17 cellular contexts compared by ENCODE assay signal in genomic region chr1:166738873-166739272, GRCh38.
DNase-seq lines count a peak whose midpoint lies in the region; ATAC-seq and TF ChIP-seq lines count a peak whose summit lies in the region.
"Had no signal": no experiment of that assay in that cellular context is flagged by ENCODE, and none has a peak within 500 bp of the region (broad histone marks: within the 10 kb centered on the region; RNA-seq: fewer than 3 reads in every experiment).

No MANE protein-coding gene starts in this region.

- H3K27ac Mint-ChIP-seq in GM23338 (no peak overlapping the region), WTC11 (no peak overlapping the region), neural progenitor cell (no peak overlapping the region)
- H3K27ac Mint-ChIP-seq: CD14-positive monocyte; CD8-positive, alpha-beta T cell had no signal

- H3K9ac ChIP-seq in neural progenitor cell: no peak overlapping the region
- H3K9ac ChIP-seq: GM23248 had no signal

- no peaks in the 10 kb centered on the region for H3F3A ChIP-seq in GM23338 (replicated peaks; ENCODE audit: low read depth)
- H3F3A ChIP-seq in neural progenitor cell (ENCODE audit: low read depth): no peaks in the 10 kb centered on the region

- no peak for DNase-seq in GM23338 (ENCODE audit: low spot score)
- peak; percentile 1 for DNase-seq in H7
- no peak for DNase-seq in WTC11 (ENCODE audit: low spot score)
- no peak for DNase-seq in neural progenitor cell (ENCODE audit: low spot score)
- DNase-seq in OCI-M2 (lab: John Stamatoyannopoulos, UW; ENCODE audit: unreplicated experiment): no peak
- DNase-seq in HK-2 (ENCODE audit: unreplicated experiment): no peak
- no peak for DNase-seq in stimulated activated CD4-positive, alpha-beta T cell treated with anti-CD3 and anti-CD28 coated beads, Interleukin-15, amount 100 ng/mL, for 24 hours
- DNase-seq: CD8-positive, alpha-beta T cell; COR-L47; DMS153; DMS79 treated with DMSO at 0.1 percent for 48 hours; EL; GM23248 had no signal

- no peaks in the 10 kb centered on the region for H3K27me3 Mint-ChIP-seq in GM23338 (ENCODE audit: insufficient read depth, low read depth, poor library complexity)
- H3K27me3 Mint-ChIP-seq in WTC11 (ENCODE audit: low read depth): no peaks in the 10 kb centered on the region
- no peaks in the 10 kb centered on the region for H3K27me3 Mint-ChIP-seq in neural progenitor cell (ENCODE audit: insufficient read depth, low read depth)

- CTCF ChIA-PET in WTC11 (lab: Charles Lee): interaction anchor here (0.9 to 1.2 kb wide), 2 partner anchors 100 to 318 kb away, joined by 3 read pairs; partner anchors contain the start of gene POGK

- H3K27me3 ChIP-seq in GM23338 (ENCODE audit: insufficient read depth) (no peaks in the 10 kb centered on the region), H7 (ENCODE audit: control insufficient read depth, insufficient read depth, low read length) (no peaks in the 10 kb centered on the region), neural progenitor cell (no peaks in the 10 kb centered on the region)

- H3K9me3 ChIP-seq in neural progenitor cell (ENCODE audit: low read depth): no peaks in the 10 kb centered on the region
- H3K9me3 ChIP-seq: HAP-1 had no signal

- H2AFZ ChIP-seq in GM23338 (0 out of 2 replicates have a peak overlapping the region, but pooled peaks have one; percentile 39), neural progenitor cell (replicated peaks) (peak overlapping the region; percentile 50)
- H2AFZ ChIP-seq: GM23248 had no signal

- H3K4me2 ChIP-seq in GM23338: no peak overlapping the region
- H3K4me2 ChIP-seq in neural progenitor cell: no peak overlapping the region

- no peak for TF ChIP-seq CTCF in GM23338 (conservative IDR thresholded peaks at IDR 0.05; ENCODE audit: low read depth in 2 of 2)
- TF ChIP-seq CTCF in WTC11 (IDR thresholded peaks at IDR 0.05): no peak
- no peak for TF ChIP-seq CTCF in neural progenitor cell (IDR thresholded peaks at IDR 0.05)

- no peaks in the 10 kb centered on the region for H3K4me1 ChIP-seq in GM23338 (ENCODE audit: insufficient read depth)
- no peaks in the 10 kb centered on the region for H3K4me1 ChIP-seq in neural progenitor cell
- H3K4me1 ChIP-seq: HAP-1 had no signal

- POLR2A ChIA-PET in WTC11 (lab: Charles Lee): no interaction called here

- H3K4me3 ChIP-seq in GM23338 (no peak overlapping the region), H7 (ENCODE audit: insufficient read depth, low read depth, low read length) (no peak overlapping the region), neural progenitor cell (no peak overlapping the region)
- H3K4me3 ChIP-seq: GM23248, HAP-1 had no signal

- no peaks in the 10 kb centered on the region for H4K20me1 ChIP-seq in GM23338 (replicated peaks; ENCODE audit: insufficient read depth)
- no peaks in the 10 kb centered on the region for H4K20me1 ChIP-seq in neural progenitor cell (ENCODE audit: low read depth)

- 0 out of 3 replicates have a peak, but pooled peaks cover 3% of the 10 kb centered on the region for H3K9me3 Mint-ChIP-seq in GM23338
- peaks cover 21% of the 10 kb centered on the region for H3K9me3 Mint-ChIP-seq in WTC11
- H3K9me3 Mint-ChIP-seq in neural progenitor cell: peaks cover 4% of the 10 kb centered on the region

- H3K36me3 ChIP-seq in GM23338 (ENCODE audit: insufficient read depth) (no peaks in the 10 kb centered on the region), H7 (replicated peaks; ENCODE audit: control insufficient read depth, insufficient read depth, low read length) (no peaks in the 10 kb centered on the region), neural progenitor cell (no peaks in the 10 kb centered on the region)
- H3K36me3 ChIP-seq: HAP-1 had no signal

- H3K27ac ChIP-seq in GM23338 (ENCODE audit: low read depth) (no peak overlapping the region), neural progenitor cell (no peak overlapping the region)
- H3K27ac ChIP-seq: GM23248, HL-60 had no signal

- H3K4me1 Mint-ChIP-seq in GM23338: peaks cover 9% of the 10 kb centered on the region; the same call in 2 of the 3 replicates
- H3K4me1 Mint-ChIP-seq in WTC11: peaks cover 5% of the 10 kb centered on the region; the same call in 1 of the 2 replicates
- H3K4me1 Mint-ChIP-seq in neural progenitor cell: no peaks in the 10 kb centered on the region
- H3K4me1 Mint-ChIP-seq: CD14-positive monocyte had no signal

- H3K9me2 ChIP-seq in GM23338 (ENCODE audit: insufficient read depth): peaks cover 5% of the 10 kb centered on the region; the same call in 1 of the 2 replicates

- no peak for ATAC-seq in GM23338
- peak; percentile 30; the same call in 1 of the 2 replicates for ATAC-seq in WTC11
- no peak for ATAC-seq in HG02973 (IDR thresholded peaks at IDR 0.05; ENCODE audit: unreplicated experiment)
- ATAC-seq: CD8-positive, alpha-beta T cell had no signal

- H3K36me3 Mint-ChIP-seq in GM23338 (ENCODE audit: low read depth) (no peaks in the 10 kb centered on the region), WTC11 (no peaks in the 10 kb centered on the region), neural progenitor cell (no peaks in the 10 kb centered on the region)
- H3K36me3 Mint-ChIP-seq: CD14-positive monocyte; CD8-positive, alpha-beta T cell had no signal

- H3K79me2 ChIP-seq in GM23338 (replicated peaks; ENCODE audit: insufficient read depth) (no peaks in the 10 kb centered on the region), neural progenitor cell (ENCODE audit: low read depth) (no peaks in the 10 kb centered on the region)

- H3K4me3 Mint-ChIP-seq in GM23338 (no peak overlapping the region), WTC11 (no peak overlapping the region), neural progenitor cell (no peak overlapping the region)
- H3K4me3 Mint-ChIP-seq: CD14-positive monocyte; CD8-positive, alpha-beta T cell had no signal

TF ChIP-seq in GM23338, 12 proteins besides CTCF, POLR2A, EP300 and RAD21 (continues in another document):
- TF ChIP-seq EZH2 (IDR thresholded peaks at IDR 0.05; ENCODE audit: low read depth, unreplicated experiment): no peak
- no peak for TF ChIP-seq ZNF114 (CRISPR knock-in tag; IDR thresholded peaks at IDR 0.05)

TF ChIP-seq in WTC11, 78 proteins besides CTCF, POLR2A, EP300 and RAD21 (continues in another document):
- TF ChIP-seq EMX1 (CRISPR knock-in tag; IDR thresholded peaks at IDR 0.05): no peak
- no peak for TF ChIP-seq ATF1 (CRISPR knock-in tag; IDR thresholded peaks at IDR 0.05)
- TF ChIP-seq, protein P1, sequence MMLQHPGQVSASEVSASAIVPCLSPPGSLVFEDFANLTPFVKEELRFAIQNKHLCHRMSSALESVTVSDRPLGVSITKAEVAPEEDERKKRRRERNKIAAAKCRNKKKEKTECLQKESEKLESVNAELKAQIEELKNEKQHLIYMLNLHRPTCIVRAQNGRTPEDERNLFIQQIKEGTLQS (CRISPR knock-in tag; conservative IDR thresholded peaks at IDR 0.05): no peak
- TF ChIP-seq, protein P2, sequence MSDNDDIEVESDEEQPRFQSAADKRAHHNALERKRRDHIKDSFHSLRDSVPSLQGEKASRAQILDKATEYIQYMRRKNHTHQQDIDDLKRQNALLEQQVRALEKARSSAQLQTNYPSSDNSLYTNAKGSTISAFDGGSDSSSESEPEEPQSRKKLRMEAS (CRISPR knock-in tag; IDR thresholded peaks at IDR 0.05): no peak
- no peak for TF ChIP-seq STAT6 (CRISPR knock-in tag; conservative IDR thresholded peaks at IDR 0.05; ENCODE audit: low read depth)
- TF ChIP-seq ELF4 (CRISPR knock-in tag; IDR thresholded peaks at IDR 0.05; ENCODE audit: low read depth): no peak
- no peak for TF ChIP-seq NFE2L1 (CRISPR knock-in tag; IDR thresholded peaks at IDR 0.05)
- no peak for TF ChIP-seq RORB (CRISPR knock-in tag; IDR thresholded peaks at IDR 0.05)
- no peak for TF ChIP-seq E2F5 (CRISPR knock-in tag; IDR thresholded peaks at IDR 0.05)
- TF ChIP-seq PREB (CRISPR knock-in tag; IDR thresholded peaks at IDR 0.05; ENCODE audit: borderline replicate concordance): no peak
- TF ChIP-seq MXD4 (CRISPR knock-in tag; IDR thresholded peaks at IDR 0.05; ENCODE audit: borderline replicate concordance): no peak
- no peak for TF ChIP-seq KAT7 (CRISPR knock-in tag; IDR thresholded peaks at IDR 0.05; ENCODE audit: borderline replicate concordance)
- no peak for TF ChIP-seq FOXJ3 (CRISPR knock-in tag; IDR thresholded peaks at IDR 0.05; ENCODE audit: borderline replicate concordance)
- no peak for TF ChIP-seq ZNF671 (CRISPR knock-in tag; IDR thresholded peaks at IDR 0.05)
